Comparison of ENCODE assay signal across 30 cellular contexts in the genomic region with DNA sequence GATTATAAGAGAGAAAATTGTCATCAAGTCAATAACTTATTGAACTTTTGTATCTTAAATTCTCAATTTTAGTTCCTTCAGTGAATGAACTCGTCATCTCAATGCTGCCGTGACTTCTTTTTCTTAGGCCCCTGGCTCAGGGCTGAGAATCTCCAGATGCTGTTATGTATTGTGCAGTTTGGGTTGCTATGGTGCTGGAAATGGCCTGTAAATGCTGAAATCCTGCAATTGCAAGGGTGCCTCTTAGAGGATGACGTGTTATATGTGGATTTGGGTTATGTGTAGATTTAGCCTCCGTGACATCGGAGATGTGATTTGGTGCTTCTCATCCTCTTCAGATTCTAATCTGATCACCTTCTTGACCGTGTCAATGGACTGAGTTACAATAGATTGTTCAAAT. TPM values are rescaled to one million over a fixed set of nuclear protein-coding genes. Genes with fewer than 3 reads are reported as not detected.
DNase-seq lines count a peak whose midpoint lies in the region; ATAC-seq and TF ChIP-seq lines count a peak whose summit lies in the region.
"Had no signal": no experiment of that assay in that cellular context is flagged by ENCODE, and none has a peak within 500 bp of the region (broad histone marks: within the 10 kb centered on the region; RNA-seq: fewer than 3 reads in every experiment).

No MANE protein-coding gene starts in this region.

- no peak for TF ChIP-seq CTCF in fibroblast of the aortic adventitia (IDR thresholded peaks at IDR 0.05; ENCODE audit: insufficient read depth, low read length)

- H3K4me1 ChIP-seq in adipocyte (ENCODE audit: control insufficient read depth, insufficient read depth, low read length) = no peaks in the 10 kb centered on the region
- H3K4me1 ChIP-seq: left ventricle myocardium inferior, thyroid gland had no signal

- peak; percentile 8 for DNase-seq in DMS53 (lab: John Stamatoyannopoulos, UW)
- no peak for DNase-seq in DMS53 treated with DMSO at 0.1 percent for 48 hours (lab: John Stamatoyannopoulos, UW; ENCODE audit: unreplicated experiment)
- DNase-seq in adipocyte (ENCODE audit: low read depth) = peak; percentile 46
- DNase-seq in fibroblast of the aortic adventitia (ENCODE audit: low read depth) = peak; percentile 54
- peak; percentile 4 for DNase-seq in sciatic nerve (ENCODE audit: low spot score)
- DNase-seq in activated CD4-positive, CD25-positive, alpha-beta regulatory T cell (lab: John Stamatoyannopoulos, UW) = no peak
- no peak for DNase-seq in SW480 (ENCODE audit: low spot score)
- DNase-seq in activated CD8-positive, alpha-beta memory T cell treated with anti-CD3 and anti-CD28 coated beads, Interleukin-2, amount 50 U/mL, for 4 hours = no peak
- DNase-seq: activated CD4-positive, alpha-beta memory T cell treated with anti-CD3 and anti-CD28 coated beads for 36 hours; activated CD8-positive, alpha-beta memory T cell treated with anti-CD3 and anti-CD28 coated beads, Interleukin-2, amount 50 U/mL, for 48 hours; activated naive CD4-positive, alpha-beta T cell treated with anti-CD3 and anti-CD28 coated beads, Interleukin-2, amount 10 ng/mL, durations not matched to agents 7 days and 5 days; CD8-positive, alpha-beta memory T cell; cortex of kidney; endodermal cell; GF-D8; GOT3; hypothalamus; immature natural killer cell; IMR-90; left ventricle myocardium inferior; naive B cell; NCI-H1092 treated with DMSO at 0.1 percent for 48 hours; NCI-H187; NCI-H526 treated with DMSO at 0.1 percent for 48 hours; occipital lobe; stimulated activated naive CD8-positive, alpha-beta T cell treated with anti-CD3 and anti-CD28 coated beads, Interleukin-15, Interleukin-2, amounts not matched to agents 100 U/mL and 50 U/mL, for 24 hours; thyroid gland had no signal

- no peaks in the 10 kb centered on the region for H3K27me3 ChIP-seq in adipocyte (replicated peaks; ENCODE audit: control insufficient read depth, insufficient read depth, low read length)
- H3K27me3 ChIP-seq: cardiac muscle cell, thyroid gland had no signal

- no peak overlapping the region for H3K9ac ChIP-seq in adipocyte (ENCODE audit: low read length)

- H3K4me3 ChIP-seq in adipocyte (ENCODE audit: low read length) (no peak overlapping the region), fibroblast of the aortic adventitia (ENCODE audit: low read depth, low read length) (no peak overlapping the region)
- H3K4me3 ChIP-seq: cardiac muscle cell, left ventricle myocardium inferior, skin epidermis, thyroid gland had no signal

- peaks cover 11% of the 10 kb centered on the region for H3K9me3 ChIP-seq in adipocyte (ENCODE audit: control insufficient read depth, low read length)
- H3K9me3 ChIP-seq: thyroid gland had no signal

- H3K36me3 ChIP-seq in adipocyte (ENCODE audit: control insufficient read depth, insufficient read depth, low read length, severe bottlenecking) = no peaks in the 10 kb centered on the region
- H3K36me3 ChIP-seq: cardiac muscle cell, left ventricle myocardium inferior, thyroid gland had no signal

- intact Hi-C loops in sciatic nerve (cut with DNase I) = no loop called here

- ATAC-seq in sciatic nerve = no peak
- ATAC-seq: esophagus mucosa; stimulated activated naive CD8-positive, alpha-beta T cell treated with anti-CD3 and anti-CD28 coated beads, Interleukin-15, Interleukin-2, amounts not matched to agents 100 U/mL and 50 U/mL, for 24 hours had no signal

RNA-seq across cellular contexts. Expression of a gene that starts 55.7 kb away (rescaled TPM):
- total RNA-seq in fibroblast of the aortic adventitia (ENCODE audit: low replicate concordance) (19.6 and 22.3 TPM in 2 replicates), sciatic nerve (27.6 TPM)

Comparison
In these comparisons a context has a peak if more than half of its experiments do, and no peak if none do; other contexts are left out.
1. DNase-seq: peak in DMS53 (single experiment), adipocyte (single experiment), fibroblast of the aortic adventitia (single experiment) and sciatic nerve (single experiment); none in DMS53 treated with DMSO at 0.1 percent for 48 hours (single experiment), activated CD4-positive, CD25-positive, alpha-beta regulatory T cell (0 of 4), SW480 (single experiment) and activated CD8-positive, alpha-beta memory T cell treated with anti-CD3 and anti-CD28 coated beads, Interleukin-2, amount 50 U/mL, for 4 hours (single experiment).